Comparison of ENCODE assay signal across 15 cellular contexts in the genomic region with DNA sequence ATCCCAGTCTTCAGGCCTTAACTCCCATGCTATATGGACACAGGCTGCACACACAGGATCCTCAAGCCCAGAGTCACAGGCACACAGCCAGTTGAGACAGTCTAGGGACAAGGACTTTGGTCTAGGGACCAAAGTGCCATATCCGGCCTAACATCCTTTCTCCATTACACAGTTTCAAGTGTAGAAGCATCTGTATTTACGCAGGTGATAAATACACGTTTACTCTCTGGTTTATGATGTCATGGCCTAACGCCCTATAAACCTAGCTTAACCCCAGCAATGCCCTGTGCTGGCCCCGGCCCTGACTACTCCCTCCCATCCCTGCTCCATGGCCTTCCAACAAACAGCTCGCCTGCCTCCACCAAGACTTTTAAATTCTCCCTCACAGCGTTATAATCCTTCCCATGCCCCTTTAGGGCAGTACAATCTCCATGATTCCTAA. TPM values are rescaled to one million over a fixed set of nuclear protein-coding genes. Genes with fewer than 3 reads are reported as not detected.
DNase-seq lines count a peak whose midpoint lies in the region; ATAC-seq, FAIRE-seq and TF ChIP-seq lines count a peak whose summit lies in the region.
"Had no signal": no experiment of that assay in that cellular context is flagged by ENCODE, and none has a peak within 500 bp of the region (broad histone marks: within the 10 kb centered on the region; RNA-seq: fewer than 3 reads in every experiment).

No MANE protein-coding gene starts in this region.

- H3K9me3 ChIP-seq in Panc1 (ENCODE audit: control insufficient read depth, insufficient read depth, low read depth, low read length) (no peaks in the 10 kb centered on the region), kidney (ENCODE audit: control insufficient read depth in 1 of 2, low read length in 2 of 2) (no peaks in the 10 kb centered on the region), skeletal muscle tissue (ENCODE audit: control insufficient read depth in 3 of 3, low read length in 3 of 3) (no peaks in the 10 kb centered on the region)

- H3K27ac ChIP-seq in Panc1 (ENCODE audit: low read length) (peak overlapping the region; percentile 76), kidney (ENCODE audit: low read depth in 2 of 2, low read length in 2 of 2) (peak overlapping the region; percentile 15 to 51), skeletal muscle tissue (ENCODE audit: low read depth, low read length) (no peak overlapping the region)

- H3K27me3 ChIP-seq in Panc1 (ENCODE audit: control insufficient read depth, insufficient read depth, low read length) (no peaks in the 10 kb centered on the region), skeletal muscle tissue (ENCODE audit: control insufficient read depth in 3 of 3, insufficient read depth in 3 of 3, low read length in 3 of 3) (no peaks in the 10 kb centered on the region)

- H3K4me1 ChIP-seq in Panc1 (ENCODE audit: control insufficient read depth, insufficient read depth, low read length) (peaks cover 75% of the 10 kb centered on the region), kidney (ENCODE audit: control insufficient read depth in 1 of 2, insufficient read depth in 1 of 2, low read depth in 1 of 2, low read length in 2 of 2) (peaks cover 47 to 53% of the 10 kb centered on the region in 2 donors), skeletal muscle tissue (ENCODE audit: control insufficient read depth in 3 of 3, insufficient read depth in 3 of 3, low read length in 3 of 3) (peaks cover 76 to 80% (median 79%) of the 10 kb centered on the region in 3 donors)

- peaks cover 67% of the 10 kb centered on the region for H3K4me1 Mint-ChIP-seq in HFFc6 (ENCODE audit: low read depth)

- peaks cover 7% of the 10 kb centered on the region; the same call in 1 of the 2 replicates for H3K36me3 Mint-ChIP-seq in HFFc6 (ENCODE audit: low read depth)

- H3K36me3 ChIP-seq in Panc1 (ENCODE audit: control insufficient read depth, insufficient read depth, low read length): no peaks in the 10 kb centered on the region
- no peaks in the 10 kb centered on the region for H3K36me3 ChIP-seq in kidney (ENCODE audit: control insufficient read depth in 1 of 2, insufficient read depth in 2 of 2, low read length in 2 of 2)
- H3K36me3 ChIP-seq in skeletal muscle tissue (ENCODE audit: control insufficient read depth in 3 of 3, insufficient read depth in 3 of 3, low read length in 3 of 3): no peaks in the 10 kb centered on the region

- H3K9me3 Mint-ChIP-seq in HFFc6: no peaks in the 10 kb centered on the region
- H3K9me3 Mint-ChIP-seq: CD4-positive, alpha-beta T cell had no signal

- in situ Hi-C loops in Panc1 (cut with HindIII; ENCODE audit: low pct_unique_long_range_greater_than_20kb, low sequenced_read_pairs): no loop called here

- H3K27ac Mint-ChIP-seq in HFFc6: peak overlapping the region; percentile 68
- H3K27ac Mint-ChIP-seq: CD4-positive, alpha-beta T cell had no signal

- DNase-seq in HFFc6: no peak
- DNase-seq in Panc1 (ENCODE audit: low read depth, low spot score): no peak
- DNase-seq in kidney: no peak
- no peak for DNase-seq in omental fat pad (ENCODE audit: low spot score)
- DNase-seq in NAMALWA (ENCODE audit: low spot score): no peak
- DNase-seq in activated naive CD4-positive, alpha-beta T cell treated with anti-CD3 and anti-CD28 coated beads, Interleukin-2, amount 50 U/mL, for 16 hours: no peak
- DNase-seq: CD4-positive, alpha-beta T cell; KBM-7; NCI-H2171; RPMI8226 had no signal

- TF ChIP-seq CTCF in HFFc6 (IDR thresholded peaks at IDR 0.05) (no peak), Panc1 (IDR thresholded peaks at IDR 0.05) (no peak), kidney (IDR thresholded peaks at IDR 0.05; ENCODE audit: borderline replicate concordance, extremely low read depth, insufficient read depth) (no peak), omental fat pad (IDR thresholded peaks at IDR 0.05) (no peak)

- H3K4me3 ChIP-seq in Panc1 (ENCODE audit: low read depth in 2 of 2, low read length in 2 of 2): no peak overlapping the region
- H3K4me3 ChIP-seq in kidney (ENCODE audit: low read length in 2 of 2): no peak overlapping the region
- no peak overlapping the region for H3K4me3 ChIP-seq in skeletal muscle tissue (ENCODE audit: low read length in 3 of 3)

- no TSS peak for BruUV-seq in Panc1 (replicated peaks; lab: Mats Ljungman, UMichigan)

- FAIRE-seq in kidney (lab: Jason Lieb, UNC): no peak
- FAIRE-seq: endometrium, TTC549 had no signal

- POLR2A ChIA-PET in Panc1 (lab: Charles Lee): interaction anchor here (0.6 kb wide), 1 partner anchor 8 kb away, joined by 4 read pairs; no protein-coding TSS in a partner anchor

- H3K9ac ChIP-seq in kidney (ENCODE audit: low read length in 2 of 2) (peak overlapping the region in 1 of 2 donors; percentile 34), skeletal muscle tissue (ENCODE audit: low read depth in 1 of 3, low read length in 3 of 3) (peak overlapping the region; percentile 26 to 65 (median 47))

- CTCF ChIA-PET in Panc1 (lab: Charles Lee): no interaction called here

- H3K4me3 Mint-ChIP-seq in HFFc6: no peak overlapping the region
- H3K4me3 Mint-ChIP-seq: CD4-positive, alpha-beta T cell had no signal

- ATAC-seq in Panc1 (no peak), omental fat pad (ENCODE audit: low FRiP score) (no peak), GM18520 (IDR thresholded peaks at IDR 0.05; ENCODE audit: unreplicated experiment) (no peak)
- ATAC-seq: HCT116 had no signal

- intact Hi-C loops in Panc1 (cut with micrococcal nuclease; ENCODE audit: unreplicated experiment) (no loop called here), kidney (cut with DNase I) (no loop called here)

- no peaks in the 10 kb centered on the region; the same call in 1 of the 2 replicates for H3K27me3 Mint-ChIP-seq in HFFc6 (ENCODE audit: insufficient read depth)

RNA-seq across cellular contexts. Expression of a gene that starts 17.1 kb away (rescaled TPM):
- 10 to 100 TPM; 34.0 to 41.0 (median 34.9) TPM for total RNA-seq in HFFc6 (2021; fragmentation: NEBNext Ultra II Directional; extraction: Animal tissue kit (Norgen Biotek cat#: 25700))
- total RNA-seq in Panc1 (2021; ENCODE audit: unreplicated experiment) (103 TPM), kidney (52.3 TPM), skeletal muscle tissue (10.4 TPM), omental fat pad (10 to 100 TPM; 17.1 to 25.7 (median 22.1) TPM)
- polyA plus RNA-seq in Panc1 (2012; ENCODE audit: insufficient read length): 107 TPM
- polyA plus RNA-seq in kidney (ENCODE audit: insufficient read depth, low read depth, low replicate concordance): 33.0 TPM

RNA-seq across cellular contexts. Expression of a gene that starts 50.0 kb away (rescaled TPM):
- total RNA-seq in HFFc6 (2021; fragmentation: NEBNext Ultra II Directional; extraction: Animal tissue kit (Norgen Biotek cat#: 25700)): 10 to 100 TPM; 41.7 to 56.5 (median 51.8) TPM
- total RNA-seq in Panc1 (2021; ENCODE audit: unreplicated experiment) (73.5 TPM), kidney (92.5 TPM), skeletal muscle tissue (30.3 TPM), omental fat pad (10 to 100 TPM; 45.1 to 50.6 (median 47.6) TPM)
- 50.1 TPM for polyA plus RNA-seq in Panc1 (2012; ENCODE audit: insufficient read length)
- polyA plus RNA-seq in kidney (ENCODE audit: insufficient read depth, low read depth, low replicate concordance): 26.0 TPM
